21 cellular contexts compared by ENCODE assay signal in genomic region chr22:39094717-39095389, GRCh38. TPM values are rescaled to one million over a fixed set of nuclear protein-coding genes. Genes with fewer than 3 reads are reported as not detected.
A peak's percentile ranks its signal among the peaks of the same experiment; 100 is the strongest.
DNase-seq lines count a peak whose midpoint lies in the region; ATAC-seq, FAIRE-seq and TF ChIP-seq lines count a peak whose summit lies in the region.
"Had no signal": no experiment of that assay in that cellular context is flagged by ENCODE, and none has a peak within 500 bp of the region (broad histone marks: within the 10 kb centered on the region; RNA-seq: fewer than 3 reads in every experiment).

No MANE protein-coding gene starts in this region.

- no peaks in the 10 kb centered on the region for H3K9me3 Mint-ChIP-seq in CD8-positive, alpha-beta memory T cell
- H3K9me3 Mint-ChIP-seq in activated CD8-positive, alpha-beta T cell treated with anti-CD3 and anti-CD28 coated beads, Interleukin-2, amount 10 ng/mL, durations not matched to agents 7 days and 5 days (ENCODE audit: insufficient read depth): no peaks in the 10 kb centered on the region
- no peaks in the 10 kb centered on the region for H3K9me3 Mint-ChIP-seq in memory B cell

- DNase-seq in CD8-positive, alpha-beta memory T cell: peak in 4 of 5 donors; percentile 36 to 75 (median 60)
- DNase-seq in activated CD8-positive, alpha-beta T cell treated with anti-CD3 and anti-CD28 coated beads, Interleukin-2, amount 10 ng/mL, durations not matched to agents 7 days and 5 days: peak; percentile 48
- DNase-seq in memory B cell (ENCODE audit: low spot score in 2 of 2) (no peak), H54 (ENCODE audit: insufficient read length, low spot score) (no peak), pons (ENCODE audit: low spot score) (no peak)
- DNase-seq: dermis blood vessel endothelial cell, GDM1, HCEC 1CT, MV-4-11, NCI-H2029 treated with DMSO at 0.1 percent for 48 hours, SJCRH30, transverse colon had no signal

- FAIRE-seq in H54 (lab: Jason Lieb, UNC): no peak
- FAIRE-seq: K562 had no signal

- no peaks in the 10 kb centered on the region for H3K9me3 ChIP-seq in BLaER1 treated with 17β-estradiol and CSF1 and Interleukin-3, amounts not matched to agents 10 nM and 100 nM (replicated peaks in 1 of 11)
- H3K9me3 ChIP-seq in CD8-positive, alpha-beta memory T cell (ENCODE audit: low read length): no peaks in the 10 kb centered on the region
- no peaks in the 10 kb centered on the region for H3K9me3 ChIP-seq in gastroesophageal sphincter
- H3K9me3 ChIP-seq: prostate gland, SJCRH30, transverse colon had no signal

- no peaks in the 10 kb centered on the region for H4K20me1 ChIP-seq in BLaER1 treated with 17β-estradiol and CSF1 and Interleukin-3, amounts not matched to agents 10 nM and 100 nM

- no peaks in the 10 kb centered on the region for H3K27me3 ChIP-seq in BLaER1 treated with 17β-estradiol and CSF1 and Interleukin-3, amounts not matched to agents 10 nM and 100 nM
- no peaks in the 10 kb centered on the region for H3K27me3 ChIP-seq in CD8-positive, alpha-beta memory T cell (ENCODE audit: insufficient read depth, low read length, poor library complexity, severe bottlenecking)
- H3K27me3 ChIP-seq in gastroesophageal sphincter: no peaks in the 10 kb centered on the region
- H3K27me3 ChIP-seq: SJCRH30 had no signal

- no peak for TF ChIP-seq CTCF in gastroesophageal sphincter (IDR thresholded peaks at IDR 0.05)

- H3K27ac Mint-ChIP-seq in CD8-positive, alpha-beta memory T cell: peak overlapping the region; percentile 92 to 99 (median 96)
- H3K27ac Mint-ChIP-seq in activated CD8-positive, alpha-beta T cell treated with anti-CD3 and anti-CD28 coated beads, Interleukin-2, amount 10 ng/mL, durations not matched to agents 7 days and 5 days: peak overlapping the region; percentile 95
- H3K27ac Mint-ChIP-seq in memory B cell: peak overlapping the region; percentile 58
- H3K27ac Mint-ChIP-seq: brain had no signal

- no peaks in the 10 kb centered on the region for H3K36me3 ChIP-seq in BLaER1 treated with 17β-estradiol and CSF1 and Interleukin-3, amounts not matched to agents 10 nM and 100 nM
- no peaks in the 10 kb centered on the region for H3K36me3 ChIP-seq in CD8-positive, alpha-beta memory T cell (ENCODE audit: insufficient read depth, low read length)
- no peaks in the 10 kb centered on the region for H3K36me3 ChIP-seq in gastroesophageal sphincter
- H3K36me3 ChIP-seq: prostate gland, SJCRH30, transverse colon had no signal

- peaks cover 0 to 5% of the 10 kb centered on the region in 2 donors for H3K27me3 Mint-ChIP-seq in CD8-positive, alpha-beta memory T cell
- no peaks in the 10 kb centered on the region for H3K27me3 Mint-ChIP-seq in activated CD8-positive, alpha-beta T cell treated with anti-CD3 and anti-CD28 coated beads, Interleukin-2, amount 10 ng/mL, durations not matched to agents 7 days and 5 days (ENCODE audit: low read depth)
- no peaks in the 10 kb centered on the region for H3K27me3 Mint-ChIP-seq in memory B cell

- WGBS in gastroesophageal sphincter (ENCODE audit: low coverage in 1 of 2), 2 donors: 83 to 85% methylated on average over 7 to 10 of the region's 14 CpGs

- CTCF ChIA-PET in CD8-positive, alpha-beta memory T cell (lab: Charles Lee): interaction anchor here (0.7 to 2.0 kb wide), 7 partner anchors 17 to 224 kb away, joined by 3 to 10 read pairs (median 4); no protein-coding TSS in a partner anchor
- CTCF ChIA-PET in activated CD8-positive, alpha-beta T cell treated with anti-CD3 and anti-CD28 coated beads, Interleukin-2, amount 10 ng/mL, durations not matched to agents 7 days and 5 days (lab: Charles Lee): interaction anchor here (1.1 to 1.5 kb wide), 4 partner anchors 21 to 92 kb away, joined by 3 to 4 read pairs (median 4); no protein-coding TSS in a partner anchor

- no peak for ATAC-seq in activated CD8-positive, alpha-beta T cell treated with anti-CD3 and anti-CD28 coated beads, Interleukin-2, amount 10 ng/mL, durations not matched to agents 7 days and 5 days
- ATAC-seq in memory B cell (ENCODE audit: low read depth) (no peak), GM19023 (IDR thresholded peaks at IDR 0.05; ENCODE audit: unreplicated experiment) (no peak), gastroesophageal sphincter (no peak)
- ATAC-seq: K562 had no signal

- H3K4me2 ChIP-seq in BLaER1 treated with 17β-estradiol and CSF1 and Interleukin-3, amounts not matched to agents 10 nM and 100 nM: peak overlapping the region in 7 of 11 experiments; percentile 1 to 25 (median 16); a peak in 4 of 22 replicates

- no peaks in the 10 kb centered on the region for H3K36me3 Mint-ChIP-seq in CD8-positive, alpha-beta memory T cell
- H3K36me3 Mint-ChIP-seq in activated CD8-positive, alpha-beta T cell treated with anti-CD3 and anti-CD28 coated beads, Interleukin-2, amount 10 ng/mL, durations not matched to agents 7 days and 5 days (ENCODE audit: low read depth): peaks cover 38% of the 10 kb centered on the region
- H3K36me3 Mint-ChIP-seq in memory B cell: no peaks in the 10 kb centered on the region
- H3K36me3 Mint-ChIP-seq: brain had no signal

- peak overlapping the region; percentile 56 to 80 (median 69) for H3K4me3 Mint-ChIP-seq in CD8-positive, alpha-beta memory T cell
- H3K4me3 Mint-ChIP-seq in activated CD8-positive, alpha-beta T cell treated with anti-CD3 and anti-CD28 coated beads, Interleukin-2, amount 10 ng/mL, durations not matched to agents 7 days and 5 days: peak overlapping the region; percentile 52
- no peak overlapping the region for H3K4me3 Mint-ChIP-seq in memory B cell
- H3K4me3 Mint-ChIP-seq: brain had no signal

- TF ChIP-seq EP300 in gastroesophageal sphincter (IDR thresholded peaks at IDR 0.05): no peak

- no peak overlapping the region for H3K9ac ChIP-seq in BLaER1 treated with 17β-estradiol and CSF1 and Interleukin-3, amounts not matched to agents 10 nM and 100 nM

- no peak for TF ChIP-seq POLR2A in gastroesophageal sphincter (IDR thresholded peaks at IDR 0.05)
- no peak for TF ChIP-seq POLR2A in H54 (IDR thresholded peaks at IDR 0.05; ENCODE audit: low read depth, low read length)

- peaks cover 57 to 87% (median 74%) of the 10 kb centered on the region in 10 experiments for H3K4me1 ChIP-seq in BLaER1 treated with 17β-estradiol and CSF1 and Interleukin-3, amounts not matched to agents 10 nM and 100 nM
- peaks cover 96% of the 10 kb centered on the region for H3K4me1 ChIP-seq in CD8-positive, alpha-beta memory T cell (ENCODE audit: insufficient read depth, low read length)
- peaks cover 0 to 10% (median 0%) of the 10 kb centered on the region in 3 donors for H3K4me1 ChIP-seq in gastroesophageal sphincter
- H3K4me1 ChIP-seq: prostate gland, SJCRH30 had no signal

- POLR2A ChIA-PET in CD8-positive, alpha-beta memory T cell (lab: Charles Lee): interaction anchor here (0.6 to 1.5 kb wide), 7 partner anchors 10 to 81 kb away, joined by 3 to 7 read pairs (median 4); partner anchors contain the start of genes APOBEC3C and APOBEC3G
- POLR2A ChIA-PET in activated CD8-positive, alpha-beta T cell treated with anti-CD3 and anti-CD28 coated beads, Interleukin-2, amount 10 ng/mL, durations not matched to agents 7 days and 5 days (lab: Charles Lee): interaction anchor here (0.9 to 1.0 kb wide), 3 partner anchors 16 to 224 kb away, joined by 3 read pairs; no protein-coding TSS in a partner anchor

- H3K27ac ChIP-seq in BLaER1 treated with 17β-estradiol and CSF1 and Interleukin-3, amounts not matched to agents 10 nM and 100 nM: no peak overlapping the region
- peak overlapping the region; percentile 43 for H3K27ac ChIP-seq in CD8-positive, alpha-beta memory T cell (ENCODE audit: low read depth, low read length)
- no peak overlapping the region for H3K27ac ChIP-seq in gastroesophageal sphincter
- H3K27ac ChIP-seq: HL-60, prostate gland, SJCRH30, transverse colon had no signal

- no peak overlapping the region for H3K4me3 ChIP-seq in BLaER1 treated with 17β-estradiol and CSF1 and Interleukin-3, amounts not matched to agents 10 nM and 100 nM
- peak overlapping the region; percentile 42 for H3K4me3 ChIP-seq in CD8-positive, alpha-beta memory T cell (ENCODE audit: low read length)
- H3K4me3 ChIP-seq in gastroesophageal sphincter: no peak overlapping the region
- H3K4me3 ChIP-seq: K562, prostate gland, SJCRH30, transverse colon had no signal

- H3K4me1 Mint-ChIP-seq in CD8-positive, alpha-beta memory T cell: peaks cover 87 to 99% (median 94%) of the 10 kb centered on the region in 3 donors
- H3K4me1 Mint-ChIP-seq in activated CD8-positive, alpha-beta T cell treated with anti-CD3 and anti-CD28 coated beads, Interleukin-2, amount 10 ng/mL, durations not matched to agents 7 days and 5 days (ENCODE audit: low read depth): peaks cover 98% of the 10 kb centered on the region
- peaks cover 53% of the 10 kb centered on the region for H3K4me1 Mint-ChIP-seq in memory B cell

RNA-seq across cellular contexts. Expression of gene APOBEC3H, which starts 2.2 kb away (rescaled TPM):
- 10 to 100 TPM; 10.8 to 11.0 TPM for total RNA-seq in CD8-positive, alpha-beta memory T cell
- 11.7 TPM for polyA plus RNA-seq in CD8-positive, alpha-beta memory T cell
- 10 to 100 TPM; 82.8 to 89.7 TPM for total RNA-seq in activated CD8-positive, alpha-beta T cell treated with anti-CD3 and anti-CD28 coated beads, Interleukin-2, amount 10 ng/mL, durations not matched to agents 7 days and 5 days
- not detected for total RNA-seq in gastroesophageal sphincter
- total RNA-seq: dermis blood vessel endothelial cell, K562, lower leg skin, NCI-H460, SJCRH30 had no signal

RNA-seq across cellular contexts. Expression of gene APOBEC3G, which starts 17.8 kb away (rescaled TPM):
- total RNA-seq in CD8-positive, alpha-beta memory T cell: 100 to 1,000 TPM; 158 to 165 TPM
- 256 TPM for polyA plus RNA-seq in CD8-positive, alpha-beta memory T cell
- total RNA-seq in activated CD8-positive, alpha-beta T cell treated with anti-CD3 and anti-CD28 coated beads, Interleukin-2, amount 10 ng/mL, durations not matched to agents 7 days and 5 days: 100 to 1,000 TPM; 134 to 138 TPM
- 1 to 10 TPM; 3.2 to 8.3 (median 7.3) TPM for total RNA-seq in gastroesophageal sphincter
- total RNA-seq: SJCRH30 had no signal

RNA-seq across cellular contexts. Expression of gene APOBEC3F, which starts 54.2 kb away (rescaled TPM):
- 10 to 100 TPM; 28.4 to 30.1 TPM for total RNA-seq in CD8-positive, alpha-beta memory T cell
- 20.5 TPM for polyA plus RNA-seq in CD8-positive, alpha-beta memory T cell
- total RNA-seq in activated CD8-positive, alpha-beta T cell treated with anti-CD3 and anti-CD28 coated beads, Interleukin-2, amount 10 ng/mL, durations not matched to agents 7 days and 5 days: 10 to 100 TPM; 43.1 to 48.8 TPM
- 1 to 10 TPM in 2 of 4 donors, under 1 TPM in 2; 0.57 to 4.0 (median 1.9) TPM for total RNA-seq in gastroesophageal sphincter
- total RNA-seq: SJCRH30 had no signal

RNA-seq across cellular contexts. Expression of gene CBX7, which starts 57.6 kb away (rescaled TPM):
- total RNA-seq in CD8-positive, alpha-beta memory T cell: 10 to 100 TPM; 26.1 to 26.4 TPM
- 29.7 TPM for polyA plus RNA-seq in CD8-positive, alpha-beta memory T cell
- total RNA-seq in activated CD8-positive, alpha-beta T cell treated with anti-CD3 and anti-CD28 coated beads, Interleukin-2, amount 10 ng/mL, durations not matched to agents 7 days and 5 days: 1 to 10 TPM; 8.6 to 8.7 TPM
- 100 to 1,000 TPM; 102 to 223 (median 171) TPM for total RNA-seq in gastroesophageal sphincter

Comparison
In these comparisons a context has a peak if more than half of its experiments do, and no peak if none do; other contexts are left out.
1. DNase-seq: peak in CD8-positive, alpha-beta memory T cell (4 of 5) and activated CD8-positive, alpha-beta T cell treated with anti-CD3 and anti-CD28 coated beads, Interleukin-2, amount 10 ng/mL, durations not matched to agents 7 days and 5 days (single experiment); none in memory B cell (0 of 2), H54 (single experiment) and pons (single experiment).
2. RNA of gene APOBEC3H, which starts 2.2 kb away (total RNA-seq): 82.8 to 89.7 TPM in activated CD8-positive, alpha-beta T cell treated with anti-CD3 and anti-CD28 coated beads, Interleukin-2, amount 10 ng/mL, durations not matched to agents 7 days and 5 days and 10.8 to 11.0 TPM in CD8-positive, alpha-beta memory T cell; not detected in gastroesophageal sphincter; every median in the first group is over 10 times any median in the second.
3. RNA of gene APOBEC3G, which starts 17.8 kb away (total RNA-seq): 158 to 165 TPM in CD8-positive, alpha-beta memory T cell and 134 to 138 TPM in activated CD8-positive, alpha-beta T cell treated with anti-CD3 and anti-CD28 coated beads, Interleukin-2, amount 10 ng/mL, durations not matched to agents 7 days and 5 days; 3.2 to 8.3 TPM in gastroesophageal sphincter; every median in the first group is over 10 times any median in the second.
4. RNA of gene APOBEC3F, which starts 54.2 kb away (total RNA-seq): 43.1 to 48.8 TPM in activated CD8-positive, alpha-beta T cell treated with anti-CD3 and anti-CD28 coated beads, Interleukin-2, amount 10 ng/mL, durations not matched to agents 7 days and 5 days and 28.4 to 30.1 TPM in CD8-positive, alpha-beta memory T cell; 0.57 to 4.0 TPM in gastroesophageal sphincter; every median in the first group is over 4 times any median in the second.
5. Peak in every context shown above with its lines, with median percentiles within 50 percentile points of each other: H3K27ac Mint-ChIP-seq.